10 cellular contexts compared by ENCODE assay signal in the genomic region with DNA sequence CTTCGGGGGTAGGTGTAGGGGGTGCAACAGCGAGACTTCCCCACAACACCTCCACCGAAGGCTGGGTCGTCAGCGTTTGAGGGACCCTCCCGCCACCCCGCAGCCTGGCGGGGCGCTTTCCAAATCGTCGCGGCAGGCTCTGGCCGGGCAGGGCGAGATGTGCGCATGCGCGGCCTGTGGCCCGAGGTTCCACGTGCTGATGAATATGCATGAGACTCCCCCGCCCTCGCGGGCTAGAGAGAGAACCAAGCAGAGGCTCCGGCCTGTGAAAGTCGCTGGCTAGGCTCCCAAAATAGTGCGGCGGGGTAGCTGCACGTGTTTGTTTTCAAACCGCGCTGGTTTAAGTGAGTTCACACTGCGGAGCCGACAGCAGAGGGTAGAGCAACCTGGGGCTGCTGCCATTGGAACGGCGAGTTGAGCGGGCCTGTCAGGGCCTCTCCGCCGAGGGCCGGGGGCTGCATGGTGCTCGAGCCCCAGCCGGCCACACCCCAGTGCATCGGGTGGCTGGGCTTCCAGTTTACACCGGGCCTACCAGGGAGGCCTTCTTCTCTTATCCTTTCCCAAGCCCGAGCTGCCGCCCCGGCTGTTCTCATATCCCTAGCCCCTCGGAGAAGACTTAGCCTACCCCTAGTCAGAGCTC. TPM values are rescaled to one million over a fixed set of nuclear protein-coding genes. Genes with fewer than 3 reads are reported as not detected.
A peak's percentile ranks its signal among the peaks of the same experiment; 100 is the strongest.
DNase-seq lines count a peak whose midpoint lies in the region; ATAC-seq, FAIRE-seq and TF ChIP-seq lines count a peak whose summit lies in the region.
"Had no signal": no experiment of that assay in that cellular context is flagged by ENCODE, and none has a peak within 500 bp of the region (broad histone marks: within the 10 kb centered on the region; RNA-seq: fewer than 3 reads in every experiment).

No MANE protein-coding gene starts in this region.

- TF ChIP-seq EP300 in HepG2 (IDR thresholded peaks at IDR 0.05; ENCODE audit: low read depth in 2 of 2, low read length in 2 of 2) (no peak), HepG2 (CRISPR knock-in tag; IDR thresholded peaks at IDR 0.05; ENCODE audit: borderline replicate concordance) (no peak)

- WGBS in right lobe of liver (ENCODE audit: insufficient coverage, low coverage, low lambda C conversion rate, missing lambda C conversion rate), result 11% methylated on average over 1 of the region's 45 CpGs
- 33% methylated on average over 19 of the region's 45 CpGs for WGBS in HepG2 (ENCODE audit: low lambda C conversion rate)
- 1% methylated on average over 39 to 40 of the region's 45 CpGs for WGBS in mesodermal cell (ENCODE audit: insufficient coverage in 2 of 2), 2 experiments

- FAIRE-seq in HepG2 (lab: Jason Lieb, UNC), result no peak

- in situ Hi-C loops in HepG2 (cut with HindIII; ENCODE audit: extremely low pct_ligation_motif_present, low pct_unique_long_range_greater_than_20kb), result no loop called here

- H3K4me1 ChIP-seq in right lobe of liver (peaks cover 0 to 9% (median 3%) of the 10 kb centered on the region in 4 donors), HepG2 (ENCODE audit: insufficient read depth, low read length) (no peaks in the 10 kb centered on the region), mesodermal cell (ENCODE audit: control insufficient read depth, insufficient read depth, low read length, poor library complexity, severe bottlenecking) (peaks cover 9% of the 10 kb centered on the region)

- CTCF ChIA-PET in HepG2 (lab: Yijun Ruan, JAX; ENCODE audit: low intra/inter-chr PET ratio, low total read pairs), result no interaction called here

- H2AFZ ChIP-seq in HepG2 (ENCODE audit: low read length), result no peak overlapping the region

- H3K9me3 Mint-ChIP-seq in natural killer cell, result peaks cover 4 to 9% of the 10 kb centered on the region in 2 donors

- H3K4me2 ChIP-seq in HepG2 (ENCODE audit: low read depth, low read length), result no peak overlapping the region

- H4K20me1 ChIP-seq in HepG2 (ENCODE audit: insufficient read depth, low read length), result no peaks in the 10 kb centered on the region

- no TSS peak for BruUV-seq in HepG2 (replicated peaks; lab: Mats Ljungman, UMichigan)

- H3K9ac ChIP-seq in HepG2 (ENCODE audit: insufficient read depth, low read depth, low read length), result no peak overlapping the region

- DNase-seq in right lobe of liver (no peak), HepG2 (ENCODE audit: low spot score) (no peak), dedifferentiated amniotic fluid mesenchymal stem cell (ENCODE audit: extremely low spot score) (peak; percentile 24), natural killer cell (no peak), NCI-H1930 (lab: John Stamatoyannopoulos, UW) (no peak), dermis blood vessel endothelial cell (no peak)
- DNase-seq in NK-92 treated with Interleukin-12 subunit alpha and Interleukin-12 subunit beta, amount 100 ng/mL, for 24 hours (lab: John Stamatoyannopoulos, UW), result no peak
- DNase-seq: CD8-positive, alpha-beta T cell had no signal

- no peak overlapping the region for H3K27ac Mint-ChIP-seq in natural killer cell
- H3K27ac Mint-ChIP-seq: CD8-positive, alpha-beta T cell had no signal

- peaks cover 61% of the 10 kb centered on the region in 2 donors for H3K27me3 Mint-ChIP-seq in natural killer cell (ENCODE audit: low read depth in 2 of 2)

- H3K4me3 ChIP-seq in right lobe of liver (no peak overlapping the region), HepG2 (replicated peaks in 1 of 3; ENCODE audit: insufficient read depth in 1 of 3, low read depth in 2 of 3, low read length in 3 of 3) (no peak overlapping the region), mesodermal cell (ENCODE audit: extremely low read depth, insufficient read depth, low read length, poor library complexity, severe bottlenecking) (peak overlapping the region; percentile 25)

- peaks cover 24% of the 10 kb centered on the region for H3K36me3 Mint-ChIP-seq in natural killer cell
- H3K36me3 Mint-ChIP-seq: CD8-positive, alpha-beta T cell had no signal

- TF ChIP-seq CTCF in right lobe of liver (IDR thresholded peaks at IDR 0.05), result no peak
- no peak for TF ChIP-seq CTCF in HepG2 (CRISPR knock-in tag; IDR thresholded peaks at IDR 0.05)
- TF ChIP-seq CTCF in natural killer cell (IDR thresholded peaks at IDR 0.05), result no peak

- no peak for TF ChIP-seq RAD21 in HepG2 (CRISPR knock-in tag; IDR thresholded peaks at IDR 0.05)

- no peaks in the 10 kb centered on the region for H3K9me3 ChIP-seq in right lobe of liver
- H3K9me3 ChIP-seq in HepG2 (ENCODE audit: low read length), result no peaks in the 10 kb centered on the region
- no peaks in the 10 kb centered on the region for H3K9me3 ChIP-seq in mesodermal cell (ENCODE audit: control insufficient read depth, low read length)
- H3K9me3 ChIP-seq: thyroid gland had no signal

- no peaks in the 10 kb centered on the region for H3K4me1 Mint-ChIP-seq in natural killer cell

- H3K36me3 ChIP-seq in right lobe of liver (no peaks in the 10 kb centered on the region), HepG2 (replicated peaks in 1 of 2; ENCODE audit: control insufficient read depth in 1 of 2, insufficient read depth in 2 of 2, low read length in 2 of 2) (no peaks in the 10 kb centered on the region), mesodermal cell (ENCODE audit: control insufficient read depth, insufficient read depth, low read length) (no peaks in the 10 kb centered on the region)
- H3K36me3 ChIP-seq: thyroid gland had no signal

- POLR2A ChIA-PET in HepG2 (lab: Yijun Ruan, JAX), result no interaction called here

- H3K4me3 Mint-ChIP-seq in natural killer cell, result no peak overlapping the region
- H3K4me3 Mint-ChIP-seq: CD8-positive, alpha-beta T cell had no signal

- peaks cover 16 to 56% of the 10 kb centered on the region in 2 donors for H3K27me3 ChIP-seq in right lobe of liver
- H3K27me3 ChIP-seq in HepG2 (ENCODE audit: control insufficient read depth in 1 of 2, insufficient read depth in 2 of 2, low read length in 2 of 2), result peaks cover 2 to 57% of the 10 kb centered on the region in 2 experiments; a peak in 3 of 5 replicates

- ATAC-seq in right lobe of liver (peak; percentile 16 to 59 (median 48)), HepG2 (no peak), natural killer cell (no peak)
- ATAC-seq: CD8-positive, alpha-beta T cell had no signal

- TF ChIP-seq POLR2A in right lobe of liver (IDR thresholded peaks at IDR 0.05), result no peak
- TF ChIP-seq POLR2A in HepG2 (IDR thresholded peaks at IDR 0.05; ENCODE audit: insufficient read depth in 1 of 2, low read depth in 2 of 2, low read length in 2 of 2), result no peak

- no peaks in the 10 kb centered on the region for H3K79me2 ChIP-seq in HepG2 (ENCODE audit: insufficient read depth, low read length)

- H3K27ac ChIP-seq in right lobe of liver (no peak overlapping the region), HepG2 (ENCODE audit: extremely low read length, insufficient read depth, low read length) (no peak overlapping the region), mesodermal cell (ENCODE audit: low read depth, low read length, severe bottlenecking) (no peak overlapping the region)
- H3K27ac ChIP-seq: thyroid gland had no signal

- intact Hi-C loops in right lobe of liver (cut with DNase I), result no loop called here
- intact Hi-C loops in HepG2 (cut with micrococcal nuclease; ENCODE audit: unreplicated experiment), result no loop called here
- intact Hi-C loops in natural killer cell (cut with micrococcal nuclease), result no loop called here

RNA-seq across cellular contexts. Expression of a gene that starts 10.0 kb away (rescaled TPM):
- total RNA-seq in right lobe of liver (10 to 100 TPM in 3 of 6 experiments, 1 to 10 TPM in 3; 1.1 to 14.6 (median 9.6) TPM), HepG2 (2016; rRNA removed; fragmentation: Illumina TruSeq; extraction: Trizol) (not detected in 2 replicates), natural killer cell (not detected), dermis blood vessel endothelial cell (under 0.01 TPM in 1 of 2 replicates, not detected in the other)
- not detected in 2 replicates for total RNA-seq in HepG2 (2016; cell fraction: cytosol; rRNA removed; fragmentation: Illumina TruSeq; extraction: Trizol; ENCODE audit: low read depth)
- not detected in 2 replicates for total RNA-seq in HepG2 (2016; cell fraction: insoluble cytoplasmic fraction; rRNA removed; fragmentation: Illumina TruSeq; extraction: Trizol)
- not detected in 2 replicates for total RNA-seq in HepG2 (2016; cell fraction: membrane; rRNA removed; fragmentation: Illumina TruSeq; extraction: Trizol)
- total RNA-seq in HepG2 (2016; cell fraction: nucleus; rRNA removed; fragmentation: Illumina TruSeq; extraction: Trizol), result not detected in 2 replicates
- not detected in 2 replicates for polyA plus RNA-seq in HepG2 (2011; rRNA removed)
- polyA plus RNA-seq in HepG2 (2011; cell fraction: cytosol; rRNA removed), result not detected in 2 replicates
- polyA plus RNA-seq in HepG2 (2011; cell fraction: nucleus; rRNA removed), result not detected in 2 replicates
- polyA plus RNA-seq in HepG2 (2012), result not detected in 2 replicates
- not detected in 2 replicates for polyA plus RNA-seq in HepG2 (2016; cell fraction: cytosol; fragmentation: Illumina TruSeq; extraction: Trizol; ENCODE audit: low read depth)
- polyA plus RNA-seq in HepG2 (2016; cell fraction: insoluble cytoplasmic fraction; fragmentation: Illumina TruSeq; extraction: Trizol; ENCODE audit: low read depth), result not detected in 2 replicates
- polyA plus RNA-seq in HepG2 (2016; cell fraction: membrane; fragmentation: Illumina TruSeq; extraction: Trizol; ENCODE audit: low read depth), result not detected in 2 replicates
- not detected in 2 replicates for polyA plus RNA-seq in HepG2 (2016; cell fraction: nucleus; fragmentation: Illumina TruSeq; extraction: Trizol; ENCODE audit: insufficient read depth, low read depth)
- not detected in 2 replicates for polyA minus RNA-seq in HepG2 (2011; rRNA and poly(A)+ RNA removed; ENCODE audit: low replicate concordance)
- not detected in 2 replicates for polyA minus RNA-seq in HepG2 (2011; cell fraction: cytosol; rRNA and poly(A)+ RNA removed)
- not detected in 2 replicates for polyA minus RNA-seq in HepG2 (2011; cell fraction: nucleus; rRNA and poly(A)+ RNA removed)
- polyA plus RNA-seq in mesodermal cell (2013, experiment 1 of 2), result 16.1 TPM
- 15.2 TPM for polyA plus RNA-seq in mesodermal cell (2013, experiment 2 of 2)
- total RNA-seq: CD8-positive, alpha-beta T cell; thyroid gland had no signal

RNA-seq across cellular contexts. Expression of a gene that starts 12.8 kb away (rescaled TPM):
- total RNA-seq in right lobe of liver, result under 1 TPM in 3 of 6 experiments, not detected in 3; 0.04 to 0.28 (median 0.12) TPM
- not detected in 2 replicates for total RNA-seq in HepG2 (2016; rRNA removed; fragmentation: Illumina TruSeq; extraction: Trizol)
- not detected in 2 replicates for total RNA-seq in HepG2 (2016; cell fraction: cytosol; rRNA removed; fragmentation: Illumina TruSeq; extraction: Trizol; ENCODE audit: low read depth)
- not detected in 2 replicates for total RNA-seq in HepG2 (2016; cell fraction: insoluble cytoplasmic fraction; rRNA removed; fragmentation: Illumina TruSeq; extraction: Trizol)
- not detected in 2 replicates for total RNA-seq in HepG2 (2016; cell fraction: membrane; rRNA removed; fragmentation: Illumina TruSeq; extraction: Trizol)
- not detected in 2 replicates for total RNA-seq in HepG2 (2016; cell fraction: nucleus; rRNA removed; fragmentation: Illumina TruSeq; extraction: Trizol)
- not detected in 2 replicates for polyA plus RNA-seq in HepG2 (2011; rRNA removed)
- polyA plus RNA-seq in HepG2 (2011; cell fraction: cytosol; rRNA removed), result not detected in 2 replicates
- polyA plus RNA-seq in HepG2 (2011; cell fraction: nucleus; rRNA removed), result not detected in 2 replicates
- polyA plus RNA-seq in HepG2 (2012), result not detected in 2 replicates
- polyA plus RNA-seq in HepG2 (2016; cell fraction: cytosol; fragmentation: Illumina TruSeq; extraction: Trizol; ENCODE audit: low read depth), result not detected in 2 replicates
- not detected in 2 replicates for polyA plus RNA-seq in HepG2 (2016; cell fraction: insoluble cytoplasmic fraction; fragmentation: Illumina TruSeq; extraction: Trizol; ENCODE audit: low read depth)
- polyA plus RNA-seq in HepG2 (2016; cell fraction: membrane; fragmentation: Illumina TruSeq; extraction: Trizol; ENCODE audit: low read depth), result not detected in 2 replicates
- not detected in 2 replicates for polyA plus RNA-seq in HepG2 (2016; cell fraction: nucleus; fragmentation: Illumina TruSeq; extraction: Trizol; ENCODE audit: insufficient read depth, low read depth)
- polyA minus RNA-seq in HepG2 (2011; rRNA and poly(A)+ RNA removed; ENCODE audit: low replicate concordance), result not detected in 2 replicates
- polyA minus RNA-seq in HepG2 (2011; cell fraction: cytosol; rRNA and poly(A)+ RNA removed), result not detected in 2 replicates
- not detected in 2 replicates for polyA minus RNA-seq in HepG2 (2011; cell fraction: nucleus; rRNA and poly(A)+ RNA removed)
- 2.7 TPM for polyA plus RNA-seq in mesodermal cell (2013, experiment 1 of 2)
- 2.1 TPM for polyA plus RNA-seq in mesodermal cell (2013, experiment 2 of 2)
- total RNA-seq in natural killer cell, result not detected
- total RNA-seq in dermis blood vessel endothelial cell, result not detected in 2 replicates
- total RNA-seq: CD8-positive, alpha-beta T cell; thyroid gland had no signal

Comparison
In these comparisons a context has a peak if more than half of its experiments do, and no peak if none do; other contexts are left out.
1. ATAC-seq: peak in right lobe of liver (4 of 4); none in HepG2 (single experiment) and natural killer cell (0 of 3).